In genomic region chr7:97004237-97004930, GRCh38 we compare ENCODE assay signal across 14 cellular contexts. TPM values are rescaled to one million over a fixed set of nuclear protein-coding genes. Genes with fewer than 3 reads are reported as not detected.
DNase-seq lines count a peak whose midpoint lies in the region; ATAC-seq and TF ChIP-seq lines count a peak whose summit lies in the region.
"Had no signal": no experiment of that assay in that cellular context is flagged by ENCODE, and none has a peak within 500 bp of the region (broad histone marks: within the 10 kb centered on the region; RNA-seq: fewer than 3 reads in every experiment).

No MANE protein-coding gene starts in this region.

- DNase-seq in CD8-positive, alpha-beta T cell = no peak
- peak; percentile 12 for DNase-seq in MM.1S
- DNase-seq in natural killer cell = no peak
- no peak for DNase-seq in occipital lobe (lab: John Stamatoyannopoulos, UW)
- DNase-seq in globus pallidus (ENCODE audit: low spot score) = no peak
- DNase-seq in gastrocnemius medialis = no peak
- DNase-seq: esophagus squamous epithelium, spleen had no signal

- H3K9ac ChIP-seq in MM.1S (ENCODE audit: low read length) = peak overlapping the region; percentile 28; the same call in 1 of the 2 replicates

- peak overlapping the region; percentile 11 for H3K4me3 Mint-ChIP-seq in CD8-positive, alpha-beta T cell
- peak overlapping the region; percentile 79 for H3K4me3 Mint-ChIP-seq in natural killer cell

- no peaks in the 10 kb centered on the region for H3F3A ChIP-seq in MM.1S (ENCODE audit: insufficient read depth, low read length)

- H3K27me3 ChIP-seq in CD8-positive, alpha-beta T cell (ENCODE audit: insufficient read depth, low read length) = peaks cover 40% of the 10 kb centered on the region
- H3K27me3 ChIP-seq in MM.1S (replicated peaks; ENCODE audit: insufficient read depth, low read length) = no peaks in the 10 kb centered on the region
- H3K27me3 ChIP-seq in gastrocnemius medialis = peaks cover 90 to 97% (median 92%) of the 10 kb centered on the region in 3 donors

- no peaks in the 10 kb centered on the region for H3K79me2 ChIP-seq in MM.1S (ENCODE audit: low read length)

- H3K9me3 Mint-ChIP-seq in CD8-positive, alpha-beta T cell = no peaks in the 10 kb centered on the region
- no peaks in the 10 kb centered on the region for H3K9me3 Mint-ChIP-seq in natural killer cell

- no peaks in the 10 kb centered on the region for H4K20me1 ChIP-seq in MM.1S (ENCODE audit: insufficient read depth, low read length)

- H3K4me3 ChIP-seq in CD8-positive, alpha-beta T cell (ENCODE audit: low read depth, low read length) = no peak overlapping the region
- H3K4me3 ChIP-seq in MM.1S (ENCODE audit: low read length) = peak overlapping the region; percentile 66
- H3K4me3 ChIP-seq in gastrocnemius medialis = peak overlapping the region in 1 of 4 donors; percentile 52
- H3K4me3 ChIP-seq: lung had no signal

- peaks cover 13% of the 10 kb centered on the region for H3K4me1 ChIP-seq in CD8-positive, alpha-beta T cell (ENCODE audit: insufficient read depth, low read length)
- H3K4me1 ChIP-seq in MM.1S (ENCODE audit: low read length) (no peaks in the 10 kb centered on the region), gastrocnemius medialis (peaks cover 7 to 9% of the 10 kb centered on the region in 2 donors)

- in situ Hi-C loops in gastrocnemius medialis (cut with MboI; ENCODE audit: low sequenced_read_pairs in 4 of 4) = no loop called here

- ATAC-seq in CD8-positive, alpha-beta T cell = no peak
- ATAC-seq in natural killer cell (no peak), gastrocnemius medialis (no peak)

- no peak for TF ChIP-seq CTCF in CD8-positive, alpha-beta T cell (IDR thresholded peaks at IDR 0.05)
- TF ChIP-seq CTCF in MM.1S (IDR thresholded peaks at IDR 0.05; ENCODE audit: low read length) = no peak
- TF ChIP-seq CTCF in VCaP (conservative IDR thresholded peaks at IDR 0.05) = no peak
- TF ChIP-seq CTCF in natural killer cell (IDR thresholded peaks at IDR 0.05) = no peak
- no peak for TF ChIP-seq CTCF in gastrocnemius medialis (IDR thresholded peaks at IDR 0.05 in 4 of 5, conservative IDR thresholded peaks at IDR 0.05 in 1 of 5)

- H3K27me3 Mint-ChIP-seq in CD8-positive, alpha-beta T cell (ENCODE audit: low read depth) = peaks cover 79% of the 10 kb centered on the region
- H3K27me3 Mint-ChIP-seq in natural killer cell (ENCODE audit: low read depth in 2 of 2) = peaks cover 67 to 80% of the 10 kb centered on the region in 2 donors

- H3K27ac ChIP-seq in CD8-positive, alpha-beta T cell (ENCODE audit: low read depth, low read length) = no peak overlapping the region
- no peak overlapping the region for H3K27ac ChIP-seq in MM.1S (ENCODE audit: low read length)
- peak overlapping the region; percentile 86 for H3K27ac ChIP-seq in VCaP
- no peak overlapping the region for H3K27ac ChIP-seq in gastrocnemius medialis
- H3K27ac ChIP-seq: esophagus squamous epithelium, spleen had no signal

- no peaks in the 10 kb centered on the region for H3K9me2 ChIP-seq in MM.1S (replicated peaks; ENCODE audit: insufficient read depth, low read length)

- POLR2A ChIA-PET in CD8-positive, alpha-beta T cell (lab: Charles Lee) = no interaction called here

- H3K4me2 ChIP-seq in MM.1S (ENCODE audit: low read depth, low read length) = peak overlapping the region; percentile 93

- intact Hi-C loops in CD8-positive, alpha-beta T cell (cut with DNase I, micrococcal nuclease) = no loop called here
- intact Hi-C loops in natural killer cell (cut with micrococcal nuclease) (no loop called here), gastrocnemius medialis (cut with DNase I; ENCODE audit: low total_unique reads) (no loop called here)

- peaks cover 25% of the 10 kb centered on the region for H3K4me1 Mint-ChIP-seq in CD8-positive, alpha-beta T cell (ENCODE audit: low read depth)
- H3K4me1 Mint-ChIP-seq in natural killer cell = peaks cover 0 to 18% of the 10 kb centered on the region in 2 donors

- H3K36me3 Mint-ChIP-seq in CD8-positive, alpha-beta T cell = no peaks in the 10 kb centered on the region
- H3K36me3 Mint-ChIP-seq in natural killer cell = no peaks in the 10 kb centered on the region

- H2AFZ ChIP-seq in MM.1S (ENCODE audit: low read length) = peak overlapping the region; percentile 89; the same call in 1 of the 2 replicates

- CTCF ChIA-PET in CD8-positive, alpha-beta T cell (lab: Charles Lee) = no interaction called here

- TF ChIP-seq POLR2A in gastrocnemius medialis (IDR thresholded peaks at IDR 0.05) = no peak

- no peaks in the 10 kb centered on the region for H3K9me3 ChIP-seq in CD8-positive, alpha-beta T cell (ENCODE audit: low read length)
- no peaks in the 10 kb centered on the region for H3K9me3 ChIP-seq in MM.1S (replicated peaks; ENCODE audit: insufficient read depth, low read length)
- H3K9me3 ChIP-seq in gastrocnemius medialis = no peaks in the 10 kb centered on the region
- H3K9me3 ChIP-seq: esophagus squamous epithelium had no signal

- H3K36me3 ChIP-seq in CD8-positive, alpha-beta T cell (ENCODE audit: insufficient read depth, low read length) = no peaks in the 10 kb centered on the region
- no peaks in the 10 kb centered on the region for H3K36me3 ChIP-seq in MM.1S (replicated peaks; ENCODE audit: insufficient read depth, low read length)
- H3K36me3 ChIP-seq in gastrocnemius medialis = no peaks in the 10 kb centered on the region
- H3K36me3 ChIP-seq: esophagus squamous epithelium, spleen had no signal

- no peak overlapping the region for H3K27ac Mint-ChIP-seq in CD8-positive, alpha-beta T cell
- H3K27ac Mint-ChIP-seq in natural killer cell = no peak overlapping the region

RNA-seq across cellular contexts. Expression of gene DLX6, which starts 1.0 kb away (rescaled TPM):
- not detected for total RNA-seq in CD8-positive, alpha-beta T cell
- not detected for total RNA-seq in natural killer cell
- 0.62 TPM for total RNA-seq in occipital lobe
- not detected for total RNA-seq in gastrocnemius medialis
- total RNA-seq: activated naive CD4-positive, alpha-beta T cell treated with anti-CD3 and anti-CD28 coated beads, Interleukin-2, amount 50 U/mL, for 72 hours; chondrocyte; esophagus squamous epithelium; lung; omental fat pad; spleen had no signal

RNA-seq across cellular contexts. Expression of gene DLX5, which starts 20.2 kb away (rescaled TPM):
- not detected for total RNA-seq in CD8-positive, alpha-beta T cell
- not detected for total RNA-seq in natural killer cell
- total RNA-seq in occipital lobe = 3.4 TPM
- under 1 TPM in 1 of 4 donors, not detected in 3; 0.41 TPM for total RNA-seq in gastrocnemius medialis
- total RNA-seq: activated naive CD4-positive, alpha-beta T cell treated with anti-CD3 and anti-CD28 coated beads, Interleukin-2, amount 50 U/mL, for 72 hours; LHCN-M2 had no signal
